In the genomic region with DNA sequence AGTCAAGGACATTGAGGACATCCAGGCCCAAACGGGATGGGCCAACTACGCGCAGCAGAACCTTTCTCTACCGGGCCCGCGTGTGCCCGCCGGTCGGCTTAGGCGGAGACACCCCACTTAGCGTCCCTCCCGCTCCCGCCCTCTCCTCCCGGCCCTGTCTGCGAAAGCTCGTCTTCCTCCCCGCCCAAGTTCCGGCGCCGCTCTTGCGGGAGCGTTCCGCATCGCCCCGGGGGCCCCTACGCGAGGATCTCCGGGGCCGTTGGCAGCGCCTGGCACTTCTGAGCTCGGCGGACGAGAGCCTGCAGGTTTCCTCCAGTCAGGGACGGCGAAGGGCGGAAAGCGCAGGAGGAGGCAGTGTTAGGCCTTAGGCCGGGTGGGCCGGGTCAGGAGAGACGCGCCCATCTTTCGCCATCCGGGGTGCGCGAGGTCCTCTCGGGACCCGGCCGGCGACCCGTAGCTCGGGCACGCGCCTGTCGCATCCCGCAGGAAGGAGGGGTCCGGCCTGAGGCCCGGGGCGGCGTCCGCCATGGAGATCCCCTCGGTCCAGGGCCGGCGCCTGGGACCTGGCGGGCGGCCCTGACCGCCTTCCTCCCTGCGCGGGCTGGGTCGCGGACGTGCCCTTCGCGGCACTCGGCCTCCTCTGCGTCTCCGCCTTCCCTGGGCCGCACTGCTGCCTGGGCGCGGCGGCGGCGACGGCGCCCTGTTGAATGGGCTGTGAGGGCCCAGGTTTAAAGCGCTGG, we compare ENCODE assay signal across 8 cellular contexts. TPM values are rescaled to one million over a fixed set of nuclear protein-coding genes. Genes with fewer than 3 reads are reported as not detected.
A peak's percentile ranks its signal among the peaks of the same experiment; 100 is the strongest.
DNase-seq lines count a peak whose midpoint lies in the region; ATAC-seq, FAIRE-seq and TF ChIP-seq lines count a peak whose summit lies in the region.

A gene (plus strand): TSS at position 141 of the 740 bp plus-strand sequence. CDS start 673 bp downstream, outside the sequence.

- H2AFZ ChIP-seq in keratinocyte (ENCODE audit: control insufficient read depth, low read length) = peak within 1 kb of the TSS; percentile 93

- no peak for TF ChIP-seq CTCF in keratinocyte (optimal IDR thresholded peaks at IDR 0.05 in 1 of 3, IDR thresholded peaks at IDR 0.05 in 1 of 3, conservative IDR thresholded peaks at IDR 0.05 in 1 of 3; ENCODE audit: extremely low read depth in 1 of 3, insufficient read depth in 2 of 3, low read length in 3 of 3)

- H3K36me3 ChIP-seq in keratinocyte (ENCODE audit: control insufficient read depth in 2 of 2, extremely low read depth in 1 of 2, insufficient read depth in 2 of 2, low read length in 2 of 2) = peaks cover 0 to 4% of the 10 kb centered on the region in 2 experiments

- peaks cover 43% of the 10 kb centered on the region for H3K4me1 ChIP-seq in keratinocyte (ENCODE audit: control insufficient read depth, extremely low read depth, insufficient read depth, low read length)

- H3K79me2 ChIP-seq in keratinocyte (ENCODE audit: control insufficient read depth, insufficient read depth, low read length) = peaks cover 49% of the 10 kb centered on the region

- peak within 1 kb of the TSS; percentile 97 for H3K4me2 ChIP-seq in keratinocyte (ENCODE audit: control insufficient read depth, extremely low read depth, insufficient read depth, low read depth, low read length)

- DNase-seq in AG20443 (ENCODE audit: low spot score) (peak; percentile 91), NCI-H460 (ENCODE audit: extremely low read depth, low read depth) (peak; percentile 84), cerebellar cortex (ENCODE audit: low spot score) (peak; percentile 92), keratinocyte (ENCODE audit: low read depth, low spot score) (no peak)
- DNase-seq in activated CD4-positive, CD25-positive, alpha-beta regulatory T cell treated with anti-CD3 and anti-CD28 coated beads, Interleukin-2, amount 50 U/mL, for 72 hours = peak; percentile 85
- DNase-seq in stimulated activated CD4-positive, alpha-beta T cell treated with anti-CD3 and anti-CD28 coated beads, Interleukin-15, amount 100 ng/mL, for 1 hour (ENCODE audit: low read depth in 1 of 2, low spot score in 1 of 2) = peak; percentile 78 to 82

- H3K9me3 ChIP-seq in keratinocyte (ENCODE audit: control insufficient read depth, low read depth, low read length) = no peaks in the 10 kb centered on the region

- peak; percentile 80 for TF ChIP-seq POLR2A in GM19099 (IDR thresholded peaks at IDR 0.05; ENCODE audit: extremely low read depth, insufficient read length, low read depth)

- ATAC-seq in HG03378 (IDR thresholded peaks at IDR 0.05; ENCODE audit: unreplicated experiment) = peak; percentile 58

- H3K4me3 ChIP-seq in keratinocyte (ENCODE audit: control insufficient read depth in 2 of 3, extremely low read depth in 1 of 3, insufficient read depth in 2 of 3, low read depth in 1 of 3, low read length in 3 of 3) = peak within 1 kb of the TSS; percentile 88 to 95 (median 92)

- no peaks in the 10 kb centered on the region for H3K9me1 ChIP-seq in keratinocyte (ENCODE audit: control insufficient read depth, extremely low read depth, insufficient read depth, low read length)

- H3K27me3 ChIP-seq in keratinocyte (ENCODE audit: control insufficient read depth, extremely low read depth, insufficient read depth, low read length) = no peaks in the 10 kb centered on the region

- no peak for FAIRE-seq in keratinocyte (lab: Jason Lieb, UNC)

- dilution Hi-C loops in keratinocyte (cut with MboI; ENCODE audit: extremely low pct_ligation_motif_present, low sequenced_read_pairs) = no loop called here

- H4K20me1 ChIP-seq in keratinocyte (ENCODE audit: control insufficient read depth, extremely low read depth, insufficient read depth, low read length) = peaks cover 10% of the 10 kb centered on the region

- H3K9ac ChIP-seq in keratinocyte (ENCODE audit: control insufficient read depth, extremely low read depth, insufficient read depth, low read length) = peak within 1 kb of the TSS; percentile 88

- peak within 1 kb of the TSS; percentile 96 for H3K27ac ChIP-seq in keratinocyte (ENCODE audit: control insufficient read depth, insufficient read depth, low read length)

RNA-seq across cellular contexts. Expression of the gene that starts here (rescaled TPM):
- 37.5 and 41.0 TPM in 2 replicates for total RNA-seq in NCI-H460 (2014; rRNA removed; shearing (Covaris generic))
- 15.2 and 24.6 TPM in 2 replicates for polyA plus RNA-seq in NCI-H460 (2014; cell fraction: nucleus; rRNA removed)
- 52.5 to 153 TPM (median 92.6 TPM) in 3 replicates for polyA plus RNA-seq in keratinocyte
- polyA plus RNA-seq in keratinocyte (2011; ENCODE audit: low read depth) = 36.9 TPM
- 32.6 and 67.4 TPM in 2 replicates for polyA plus RNA-seq in keratinocyte (2011; cell fraction: cytosol; rRNA removed)
- 73.6 and 78.6 TPM in 2 replicates for polyA plus RNA-seq in keratinocyte (2011; cell fraction: nucleus; rRNA removed)
- polyA plus RNA-seq in keratinocyte (2012; ENCODE audit: low replicate concordance) = 29.3 and 55.3 TPM in 2 replicates
- polyA minus RNA-seq in keratinocyte = 141 to 498 TPM (median 410 TPM) in 3 replicates
- polyA minus RNA-seq in keratinocyte (2011; cell fraction: cytosol; rRNA and poly(A)+ RNA removed) = 115 TPM
- 108 and 265 TPM in 2 replicates for polyA minus RNA-seq in keratinocyte (2011; cell fraction: nucleus; rRNA and poly(A)+ RNA removed)
